Comparison of ENCODE assay signal across 17 cellular contexts in the genomic region with DNA sequence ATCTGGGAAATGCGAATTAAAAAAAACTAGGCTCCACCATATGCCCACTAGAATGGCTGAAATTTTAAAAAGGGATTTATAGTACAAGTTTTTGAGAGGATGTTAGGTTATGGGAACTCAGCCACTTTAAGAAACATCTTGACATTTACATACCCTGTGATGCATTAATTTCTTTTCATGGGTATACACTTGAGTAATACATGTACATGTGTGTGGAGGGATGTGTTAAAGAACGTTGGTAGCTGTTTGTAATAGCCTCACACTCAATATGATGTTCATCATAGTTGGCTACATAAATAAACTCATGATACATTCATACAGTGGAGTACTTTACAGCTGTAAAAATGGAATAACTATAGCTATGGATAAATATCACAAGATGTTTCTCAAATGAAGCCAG. TPM values are rescaled to one million over a fixed set of nuclear protein-coding genes. Genes with fewer than 3 reads are reported as not detected.
DNase-seq lines count a peak whose midpoint lies in the region; ATAC-seq, FAIRE-seq and TF ChIP-seq lines count a peak whose summit lies in the region.
"Had no signal": no experiment of that assay in that cellular context is flagged by ENCODE, and none has a peak within 500 bp of the region (broad histone marks: within the 10 kb centered on the region; RNA-seq: fewer than 3 reads in every experiment).

No MANE protein-coding gene starts in this region.

- TSS peak; percentile 7 for BruUV-seq in GM12878 (replicated peaks; lab: Mats Ljungman, UMichigan)

- ATAC-seq in activated naive CD4-positive, alpha-beta T cell treated with anti-CD3 and anti-CD28 coated beads, Interleukin-2, amount 50 U/mL, for 72 hours, result peak; percentile 46 to 80
- ATAC-seq in GM19351 (IDR thresholded peaks at IDR 0.05; ENCODE audit: unreplicated experiment) (peak; percentile 39), GM12878 (no peak), GM21723 (IDR thresholded peaks at IDR 0.05; ENCODE audit: unreplicated experiment) (no peak)
- ATAC-seq in stimulated activated naive CD8-positive, alpha-beta T cell treated with anti-CD3 and anti-CD28 coated beads, Interleukin-15, Interleukin-2, amounts not matched to agents 100 U/mL and 50 U/mL, for 24 hours, result peak; percentile 80
- ATAC-seq: HepG2 had no signal

- H3K36me3 ChIP-seq in GM12878 (ENCODE audit: control insufficient read depth in 2 of 2, insufficient read depth in 2 of 2, low read length in 1 of 2), result peaks cover 0 to 7% of the 10 kb centered on the region in 2 experiments; a peak in 2 of 4 replicates

- no peak for TF ChIP-seq CTCF in GM12878 (IDR thresholded peaks at IDR 0.05 in 2 of 3, conservative IDR thresholded peaks at IDR 0.05 in 1 of 3; ENCODE audit: control insufficient read depth in 2 of 3, extremely low read depth in 1 of 3, insufficient read depth in 1 of 3, low read depth in 3 of 3, low read length in 3 of 3)

- FAIRE-seq in GM12878 (lab: Jason Lieb, UNC), result no peak
- FAIRE-seq: H54, HepG2 had no signal

- in situ Hi-C loops in GM12878 (cut with MboI), result no loop called here

- no peak overlapping the region for H3K4me2 ChIP-seq in GM12878 (ENCODE audit: control insufficient read depth, insufficient read depth)
- H3K4me2 ChIP-seq: PC-9 had no signal

- no peak overlapping the region for H3K27ac Mint-ChIP-seq in activated naive CD4-positive, alpha-beta T cell treated with anti-CD3 and anti-CD28 coated beads, Interleukin-2, amount 50 U/mL, for 72 hours
- H3K27ac Mint-ChIP-seq: CD4-positive, alpha-beta T cell had no signal

- no peak for TF ChIP-seq RAD21 in GM12878 (IDR thresholded peaks at IDR 0.05; ENCODE audit: insufficient read depth, low read depth, low read length)

- H3K79me2 ChIP-seq in GM12878 (ENCODE audit: control insufficient read depth, insufficient read depth, low read length), result peaks cover 84% of the 10 kb centered on the region

- SMC1A ChIA-PET in GM12878 (lab: Charles Lee; ENCODE audit: uncharacterized antibody, unreplicated experiment), result interaction anchor here (0.6 to 2.6 kb wide), 5 partner anchors 8 to 36 kb away, joined by 3 to 11 read pairs (median 6); no protein-coding TSS in a partner anchor

- peaks cover 4 to 38% of the 10 kb centered on the region in 2 donors for H3K36me3 Mint-ChIP-seq in activated naive CD4-positive, alpha-beta T cell treated with anti-CD3 and anti-CD28 coated beads, Interleukin-2, amount 50 U/mL, for 72 hours

- peaks cover 5% of the 10 kb centered on the region for H3K9me3 ChIP-seq in GM12878 (replicated peaks; ENCODE audit: control insufficient read depth, insufficient read depth, low read length)

- no peak for DNase-seq in activated naive CD4-positive, alpha-beta T cell treated with anti-CD3 and anti-CD28 coated beads, Interleukin-2, amount 50 U/mL, for 72 hours (ENCODE audit: low spot score in 2 of 2)
- no peak for DNase-seq in activated naive CD4-positive, alpha-beta T cell treated with anti-CD3 and anti-CD28 coated beads, Interleukin-2, amount 50 U/mL, for 16 hours
- no peak for DNase-seq in GM12878 (ENCODE audit: low read depth, low spot score)
- DNase-seq in stimulated activated naive CD8-positive, alpha-beta T cell treated with anti-CD3 and anti-CD28 coated beads, Interleukin-15, Interleukin-2, amounts not matched to agents 100 U/mL and 50 U/mL, for 24 hours, result no peak
- DNase-seq in HuH-7.5 (ENCODE audit: low spot score), result no peak
- no peak for DNase-seq in NCI-H2107 (lab: John Stamatoyannopoulos, UW)
- DNase-seq: AML-193; CD4-positive, alpha-beta T cell; DMS79; NCI-H1105 treated with DMSO at 0.1 percent for 48 hours; NCI-H187; NCI-H446; PC-9 had no signal

- no peak overlapping the region for H3K9ac ChIP-seq in GM12878 (ENCODE audit: control insufficient read depth, insufficient read depth, low read length)

- 20% methylated on average over 2 of the region's 2 CpGs for WGBS in GM12878 (ENCODE audit: insufficient coverage, insufficient replicate concordance, low lambda C conversion rate, missing lambda C conversion rate)

- H3K27ac ChIP-seq in GM12878 (ENCODE audit: control insufficient read depth, insufficient read depth), result no peak overlapping the region
- H3K27ac ChIP-seq: PC-9 had no signal

- no peaks in the 10 kb centered on the region for H4K20me1 ChIP-seq in GM12878 (ENCODE audit: control insufficient read depth, insufficient read depth)

- H3K4me3 ChIP-seq in GM12878, result no peak overlapping the region
- H3K4me3 ChIP-seq: PC-9 had no signal

- RAD21 ChIA-PET in GM12878 (lab: Charles Lee; ENCODE audit: unreplicated experiment), result no interaction called here

- H3K4me1 ChIP-seq in GM12878 (ENCODE audit: control insufficient read depth, insufficient read depth, low read length), result peaks cover 15% of the 10 kb centered on the region

- H3K27me3 ChIP-seq in GM12878 (replicated peaks in 1 of 2; ENCODE audit: control insufficient read depth in 2 of 2, insufficient read depth in 2 of 2, low read length in 1 of 2), result no peaks in the 10 kb centered on the region

- POLR2A ChIA-PET in GM12878 (lab: Charles Lee), result no interaction called here

- peaks cover 0 to 2% of the 10 kb centered on the region in 2 donors for H3K9me3 Mint-ChIP-seq in activated naive CD4-positive, alpha-beta T cell treated with anti-CD3 and anti-CD28 coated beads, Interleukin-2, amount 50 U/mL, for 72 hours
- H3K9me3 Mint-ChIP-seq: CD4-positive, alpha-beta T cell had no signal

- CTCF ChIA-PET in GM12878 (lab: Yijun Ruan, JAX), result interaction anchor here (0.7 to 2.9 kb wide), 2 partner anchors 8 to 73 kb away, joined by 3 to 10 read pairs; no protein-coding TSS in a partner anchor

- TF ChIP-seq POLR2A in GM12878 (IDR thresholded peaks at IDR 0.05; ENCODE audit: low read depth, low read length), result no peak

- TF ChIP-seq EP300 in GM12878 (IDR thresholded peaks at IDR 0.05; ENCODE audit: borderline replicate concordance in 1 of 2, control insufficient read depth in 1 of 2, low read depth in 2 of 2, low read length in 2 of 2), result no peak

- no peak overlapping the region for H2AFZ ChIP-seq in GM12878 (ENCODE audit: control insufficient read depth, low read depth, low read length)
- H2AFZ ChIP-seq: PC-9 had no signal

- intact Hi-C loops in GM12878 (cut with micrococcal nuclease; ENCODE audit: unreplicated experiment), result no loop called here

TF ChIP-seq in GM12878, 131 proteins besides CTCF, POLR2A, EP300 and RAD21 (continues in another document):
- no peak for TF ChIP-seq SMAD1 (IDR thresholded peaks at IDR 0.05; ENCODE audit: low read depth, partially characterized antibody)
- no peak for TF ChIP-seq BRCA1 (IDR thresholded peaks at IDR 0.05; ENCODE audit: low read depth, low read length)
- TF ChIP-seq, protein P1, sequence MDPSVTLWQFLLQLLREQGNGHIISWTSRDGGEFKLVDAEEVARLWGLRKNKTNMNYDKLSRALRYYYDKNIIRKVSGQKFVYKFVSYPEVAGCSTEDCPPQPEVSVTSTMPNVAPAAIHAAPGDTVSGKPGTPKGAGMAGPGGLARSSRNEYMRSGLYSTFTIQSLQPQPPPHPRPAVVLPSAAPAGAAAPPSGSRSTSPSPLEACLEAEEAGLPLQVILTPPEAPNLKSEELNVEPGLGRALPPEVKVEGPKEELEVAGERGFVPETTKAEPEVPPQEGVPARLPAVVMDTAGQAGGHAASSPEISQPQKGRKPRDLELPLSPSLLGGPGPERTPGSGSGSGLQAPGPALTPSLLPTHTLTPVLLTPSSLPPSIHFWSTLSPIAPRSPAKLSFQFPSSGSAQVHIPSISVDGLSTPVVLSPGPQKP (IDR thresholded peaks at IDR 0.05; ENCODE audit: low read depth, low read length), result no peak
- no peak for TF ChIP-seq GABPA (IDR thresholded peaks at IDR 0.05; ENCODE audit: low read depth)
- TF ChIP-seq, protein P2, sequence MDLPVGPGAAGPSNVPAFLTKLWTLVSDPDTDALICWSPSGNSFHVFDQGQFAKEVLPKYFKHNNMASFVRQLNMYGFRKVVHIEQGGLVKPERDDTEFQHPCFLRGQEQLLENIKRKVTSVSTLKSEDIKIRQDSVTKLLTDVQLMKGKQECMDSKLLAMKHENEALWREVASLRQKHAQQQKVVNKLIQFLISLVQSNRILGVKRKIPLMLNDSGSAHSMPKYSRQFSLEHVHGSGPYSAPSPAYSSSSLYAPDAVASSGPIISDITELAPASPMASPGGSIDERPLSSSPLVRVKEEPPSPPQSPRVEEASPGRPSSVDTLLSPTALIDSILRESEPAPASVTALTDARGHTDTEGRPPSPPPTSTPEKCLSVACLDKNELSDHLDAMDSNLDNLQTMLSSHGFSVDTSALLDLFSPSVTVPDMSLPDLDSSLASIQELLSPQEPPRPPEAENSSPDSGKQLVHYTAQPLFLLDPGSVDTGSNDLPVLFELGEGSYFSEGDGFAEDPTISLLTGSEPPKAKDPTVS (IDR thresholded peaks at IDR 0.05; ENCODE audit: low read depth, low read length), result no peak

RNA-seq across cellular contexts. Expression of a gene that starts 40.9 kb away (rescaled TPM):
- 10 to 100 TPM; 16.4 to 18.7 TPM for total RNA-seq in activated naive CD4-positive, alpha-beta T cell treated with anti-CD3 and anti-CD28 coated beads, Interleukin-2, amount 50 U/mL, for 72 hours
- 105 and 111 TPM in 2 replicates for total RNA-seq in GM12878 (2013; cell fraction: nucleolus; rRNA removed)
- total RNA-seq in GM12878 (2014; rRNA removed) (35.1 and 39.5 TPM in 2 replicates), GM12878 (2014; rRNA removed; fragmentation: Illumina TruSeq; extraction: Trizol) (36.6 and 38.5 TPM in 2 replicates), GM12878 (2021) (41.0 and 46.7 TPM in 2 replicates)
- 12.7 TPM for polyA plus RNA-seq in GM12878 (2011; ENCODE audit: low read depth)
- polyA plus RNA-seq in GM12878 (2011; rRNA removed) (43.2 and 50.5 TPM in 2 replicates), GM12878 (2014; fragmentation: Illumina TruSeq; extraction: Trizol) (38.9 and 49.5 TPM in 2 replicates), GM12878 (2014; fragmentation: Nextera tagmentation; extraction: Ambion mirVana) (1 to 10 TPM; 7.2 to 7.9 TPM), GM12878 (2014; rRNA removed) (37.1 and 45.7 TPM in 2 replicates), GM12878 (2016; fragmentation: Nextera tagmentation; extraction: Ambion mirVana) (10 to 100 TPM; 30.2 to 33.3 TPM)
- 23.1 and 23.5 TPM in 2 replicates for polyA plus RNA-seq in GM12878 (2011; cell fraction: cytosol; rRNA removed)
- polyA plus RNA-seq in GM12878 (2011; cell fraction: nucleus; rRNA removed), result 65.2 and 65.9 TPM in 2 replicates
- 21.1 and 27.5 TPM in 2 replicates for polyA plus RNA-seq in GM12878 (2012)
- polyA minus RNA-seq in GM12878 (2011; rRNA and poly(A)+ RNA removed), result 48.6 and 49.4 TPM in 2 replicates
- polyA minus RNA-seq in GM12878 (2011; cell fraction: cytosol; rRNA and poly(A)+ RNA removed), result 14.4 and 17.7 TPM in 2 replicates
- polyA minus RNA-seq in GM12878 (2011; cell fraction: nucleus; rRNA and poly(A)+ RNA removed), result 45.7 and 69.9 TPM in 2 replicates

Comparison
In these comparisons a context has a peak if more than half of its experiments do, and no peak if none do; other contexts are left out.
1. ATAC-seq: peak in activated naive CD4-positive, alpha-beta T cell treated with anti-CD3 and anti-CD28 coated beads, Interleukin-2, amount 50 U/mL, for 72 hours (2 of 2), GM19351 (single experiment) and stimulated activated naive CD8-positive, alpha-beta T cell treated with anti-CD3 and anti-CD28 coated beads, Interleukin-15, Interleukin-2, amounts not matched to agents 100 U/mL and 50 U/mL, for 24 hours (single experiment); none in GM12878 (single experiment) and GM21723 (single experiment).